8 cellular contexts compared by ENCODE assay signal in genomic region chr2:9474361-9475117, GRCh38. TPM values are rescaled to one million over a fixed set of nuclear protein-coding genes. Genes with fewer than 3 reads are reported as not detected.
A peak's percentile ranks its signal among the peaks of the same experiment; 100 is the strongest.
DNase-seq lines count a peak whose midpoint lies in the region; ATAC-seq and TF ChIP-seq lines count a peak whose summit lies in the region.

TSS of gene IAH1 (plus strand) at chr2:9474551. CDS start at chr2:9474567, 16 bp downstream.

- H3F3A ChIP-seq in SU-DHL-6 (ENCODE audit: insufficient read depth), result peaks cover 44% of the 10 kb centered on the region

- DNase-seq in Caco-2 (peak; percentile 49 to 70), cardiac septum (ENCODE audit: low spot score) (peak; percentile 88), posterior vena cava (ENCODE audit: low spot score) (peak; percentile 89), upper lobe of left lung (peak; percentile 69 to 96)
- peak; percentile 54 for DNase-seq in activated naive CD8-positive, alpha-beta T cell treated with anti-CD3 and anti-CD28 coated beads, Interleukin-2, amount 50 U/mL, for 16 hours (ENCODE audit: low read depth, low spot score)

- peak within 1 kb of the TSS; percentile 96 for H3K4me2 ChIP-seq in SU-DHL-6 (ENCODE audit: low read depth, low read length, poor library complexity, severe bottlenecking)

- BruUV-seq in Caco-2 (replicated peaks; lab: Mats Ljungman, UMichigan), result no TSS peak

- H3K9me3 ChIP-seq in Caco-2 (no peaks in the 10 kb centered on the region), SU-DHL-6 (ENCODE audit: insufficient read depth, low read length) (no peaks in the 10 kb centered on the region; the same call in 1 of the 2 replicates), upper lobe of left lung (no peaks in the 10 kb centered on the region)

- H3K27me3 ChIP-seq in Caco-2 (replicated peaks; ENCODE audit: control insufficient read depth, insufficient read depth, low read length) (no peaks in the 10 kb centered on the region), SU-DHL-6 (ENCODE audit: low read length) (no peaks in the 10 kb centered on the region), upper lobe of left lung (no peaks in the 10 kb centered on the region)

- H3K4me1 Mint-ChIP-seq in Caco-2 (ENCODE audit: low read depth, unreplicated experiment), result no peaks in the 10 kb centered on the region

- H3K27ac ChIP-seq in SU-DHL-6 (ENCODE audit: low read depth, low read length) (peak within 1 kb of the TSS; percentile 72), upper lobe of left lung (peak within 1 kb of the TSS; percentile 90 to 96 (median 92))

- H3K79me2 ChIP-seq in SU-DHL-6 (ENCODE audit: insufficient read depth, low read length), result 0 out of 2 replicates have a peak, but pooled peaks cover 14% of the 10 kb centered on the region

- ATAC-seq in GM19438 (IDR thresholded peaks at IDR 0.05; ENCODE audit: low read depth, unreplicated experiment), result peak; percentile 67
- ATAC-seq in HG03565 (IDR thresholded peaks at IDR 0.05; ENCODE audit: unreplicated experiment), result peak; percentile 70
- ATAC-seq in upper lobe of left lung (ENCODE audit: low FRiP score in 2 of 2), result peak; percentile 87 to 94

- H3K27me3 Mint-ChIP-seq in Caco-2 (ENCODE audit: insufficient read depth, unreplicated experiment), result no peaks in the 10 kb centered on the region

- H2AFZ ChIP-seq in SU-DHL-6 (ENCODE audit: low read depth, low read length, severe bottlenecking), result peak within 1 kb of the TSS; percentile 85

- POLR2A ChIA-PET in Caco-2 (lab: Charles Lee), result interaction anchor here (0.6 to 1.0 kb wide), 3 partner anchors 22 to 81 kb away, joined by 3 to 5 read pairs (median 3); no protein-coding TSS in a partner anchor

- peaks cover 58% of the 10 kb centered on the region for H3K36me3 Mint-ChIP-seq in Caco-2 (ENCODE audit: insufficient read depth, unreplicated experiment)

- H3K36me3 ChIP-seq in Caco-2 (ENCODE audit: control insufficient read depth, insufficient read depth, low read length) (peaks cover 4% of the 10 kb centered on the region; the same call in 1 of the 2 replicates), SU-DHL-6 (ENCODE audit: low read length) (peaks cover 13% of the 10 kb centered on the region), upper lobe of left lung (peaks cover 0 to 24% (median 2%) of the 10 kb centered on the region in 4 donors)

- CTCF ChIA-PET in Caco-2 (lab: Charles Lee), result interaction anchor here (0.6 to 2.3 kb wide), 2 partner anchors 10 to 81 kb away, joined by 3 to 6 read pairs; partner anchors contain the start of gene ADAM17

- TF ChIP-seq EP300 in upper lobe of left lung (IDR thresholded peaks at IDR 0.05), result no peak

- peak within 1 kb of the TSS; percentile 74 for H3K4me3 Mint-ChIP-seq in Caco-2 (ENCODE audit: unreplicated experiment)

- H3K27ac Mint-ChIP-seq in Caco-2 (ENCODE audit: unreplicated experiment), result peak within 1 kb of the TSS; percentile 72

- peak within 1 kb of the TSS; percentile 85 for H3K9ac ChIP-seq in SU-DHL-6 (ENCODE audit: low read length)

- 0% methylated on average over 25 of the region's 95 CpGs; no CpG with 5 or more reads in 1 of the 2 donors for WGBS in upper lobe of left lung, 2 donors

- no peaks in the 10 kb centered on the region for H3K4me1 ChIP-seq in Caco-2
- H3K4me1 ChIP-seq in upper lobe of left lung, result peaks cover 12 to 32% (median 18%) of the 10 kb centered on the region in 4 donors

- TF ChIP-seq CTCF in Caco-2 (IDR thresholded peaks at IDR 0.05; ENCODE audit: insufficient read depth in 1 of 2, low read depth in 1 of 2, low read length in 1 of 2, severe bottlenecking in 1 of 2, unreplicated experiment in 1 of 2) (no peak), SU-DHL-6 (IDR thresholded peaks at IDR 0.05; ENCODE audit: insufficient read depth, low read length, poor library complexity, severe bottlenecking) (no peak), upper lobe of left lung (IDR thresholded peaks at IDR 0.05) (peak in 2 of 6 experiments; percentile 9 to 34)

- H3K9me2 ChIP-seq in SU-DHL-6 (replicated peaks; ENCODE audit: insufficient read depth, low read length), result no peaks in the 10 kb centered on the region

- H3K4me3 ChIP-seq in Caco-2 (ENCODE audit: low read depth, low read length) (peak within 1 kb of the TSS; percentile 72), SU-DHL-6 (ENCODE audit: insufficient read depth, low read length, poor library complexity, severe bottlenecking) (peak within 1 kb of the TSS; percentile 84), upper lobe of left lung (peak within 1 kb of the TSS; percentile 59 to 92 (median 84))

- no peaks in the 10 kb centered on the region for H4K20me1 ChIP-seq in SU-DHL-6 (ENCODE audit: low read depth, low read length)

- no peaks in the 10 kb centered on the region for H3K9me3 Mint-ChIP-seq in Caco-2 (ENCODE audit: unreplicated experiment)

- TF ChIP-seq POLR2A in upper lobe of left lung (IDR thresholded peaks at IDR 0.05), result peak in 3 of 4 donors; percentile 42 to 84 (median 82)

- intact Hi-C loops in Caco-2 (cut with micrococcal nuclease; ENCODE audit: unreplicated experiment), result no loop called here
- intact Hi-C loops in cardiac septum (cut with DNase I), result loop anchor here (5.0 to 10.0 kb wide), 3 partner anchors 83 to 570 kb away; partner anchors contain the start of genes ADAM17, KLF11 and YWHAQ
- intact Hi-C loops in posterior vena cava (cut with DNase I), result no loop called here

RNA-seq across cellular contexts. Expression of gene IAH1, which starts in this region (rescaled TPM):
- 56.5 and 57.8 TPM in 2 replicates for total RNA-seq in Caco-2 (2022)
- total RNA-seq in cardiac septum, result 92.0 TPM
- 10 to 100 TPM; 36.7 to 45.2 TPM for total RNA-seq in posterior vena cava
- total RNA-seq in upper lobe of left lung, result 10 to 100 TPM; 16.1 to 46.1 (median 39.3) TPM

Comparison
In these comparisons a context has a peak if more than half of its experiments do, and no peak if none do; other contexts are left out.
1. Peak in every context shown above with its lines: DNase-seq, ATAC-seq, H3K4me3 ChIP-seq and H3K27ac ChIP-seq.